1 cellular context compared by ENCODE assay signal in genomic region chr6:32127717-32128592, GRCh38.
TF ChIP-seq lines count a peak whose summit lies in the region.

ATF6B (minus strand) TSS chr6:32128246; CDS start chr6:32128207, 39 bp downstream.

TF ChIP-seq in K562, 482 proteins besides CTCF, POLR2A, EP300 and RAD21 (continued from another document and continues in another):
- TF ChIP-seq, protein P1, sequence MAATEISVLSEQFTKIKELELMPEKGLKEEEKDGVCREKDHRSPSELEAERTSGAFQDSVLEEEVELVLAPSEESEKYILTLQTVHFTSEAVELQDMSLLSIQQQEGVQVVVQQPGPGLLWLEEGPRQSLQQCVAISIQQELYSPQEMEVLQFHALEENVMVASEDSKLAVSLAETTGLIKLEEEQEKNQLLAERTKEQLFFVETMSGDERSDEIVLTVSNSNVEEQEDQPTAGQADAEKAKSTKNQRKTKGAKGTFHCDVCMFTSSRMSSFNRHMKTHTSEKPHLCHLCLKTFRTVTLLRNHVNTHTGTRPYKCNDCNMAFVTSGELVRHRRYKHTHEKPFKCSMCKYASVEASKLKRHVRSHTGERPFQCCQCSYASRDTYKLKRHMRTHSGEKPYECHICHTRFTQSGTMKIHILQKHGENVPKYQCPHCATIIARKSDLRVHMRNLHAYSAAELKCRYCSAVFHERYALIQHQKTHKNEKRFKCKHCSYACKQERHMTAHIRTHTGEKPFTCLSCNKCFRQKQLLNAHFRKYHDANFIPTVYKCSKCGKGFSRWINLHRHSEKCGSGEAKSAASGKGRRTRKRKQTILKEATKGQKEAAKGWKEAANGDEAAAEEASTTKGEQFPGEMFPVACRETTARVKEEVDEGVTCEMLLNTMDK (IDR thresholded peaks at IDR 0.05; ENCODE audit: borderline replicate concordance, insufficient read depth, low read depth, low read length, poor library complexity, severe bottlenecking) = no peak
- TF ChIP-seq HDGF (IDR thresholded peaks at IDR 0.05) = no peak
- no peak for TF ChIP-seq NR4A1 (CRISPR knock-in tag; IDR thresholded peaks at IDR 0.05)
- no peak for TF ChIP-seq NR4A1 (tag; IDR thresholded peaks at IDR 0.05)
- no peak for TF ChIP-seq GATA2 (CRISPR knock-in tag; IDR thresholded peaks at IDR 0.05)
- no peak for TF ChIP-seq ZNF239 (CRISPR knock-in tag; IDR thresholded peaks at IDR 0.05)
- no peak for TF ChIP-seq TRIM25 (IDR thresholded peaks at IDR 0.05; ENCODE audit: borderline replicate concordance)
- peak; percentile 75 for TF ChIP-seq ATF7 (IDR thresholded peaks at IDR 0.05)
- peak; percentile 23 for TF ChIP-seq CHD4 (IDR thresholded peaks at IDR 0.05; ENCODE audit: insufficient read depth, insufficient replicate concordance, low read depth, low read length, poor library complexity, severe bottlenecking)
- TF ChIP-seq PYGO2 (tag; IDR thresholded peaks at IDR 0.05) = no peak
- no peak for TF ChIP-seq MLX (CRISPR knock-in tag; conservative IDR thresholded peaks at IDR 0.05)
- no peak for TF ChIP-seq U2AF1 (optimal IDR thresholded peaks at IDR 0.05; ENCODE audit: low read depth, low read length)
- no peak; the same call in 1 of the 2 replicates for TF ChIP-seq ERF (CRISPR knock-in tag; IDR thresholded peaks at IDR 0.05)
- peak; percentile 44 for TF ChIP-seq ZFX (CRISPR knock-in tag; IDR thresholded peaks at IDR 0.05)
- TF ChIP-seq, protein P2, sequence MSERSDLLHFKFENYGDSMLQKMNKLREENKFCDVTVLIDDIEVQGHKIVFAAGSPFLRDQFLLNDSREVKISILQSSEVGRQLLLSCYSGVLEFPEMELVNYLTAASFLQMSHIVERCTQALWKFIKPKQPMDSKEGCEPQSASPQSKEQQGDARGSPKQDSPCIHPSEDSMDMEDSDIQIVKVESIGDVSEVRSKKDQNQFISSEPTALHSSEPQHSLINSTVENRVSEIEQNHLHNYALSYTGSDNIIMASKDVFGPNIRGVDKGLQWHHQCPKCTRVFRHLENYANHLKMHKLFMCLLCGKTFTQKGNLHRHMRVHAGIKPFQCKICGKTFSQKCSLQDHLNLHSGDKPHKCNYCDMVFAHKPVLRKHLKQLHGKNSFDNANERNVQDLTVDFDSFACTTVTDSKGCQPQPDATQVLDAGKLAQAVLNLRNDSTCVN (CRISPR knock-in tag; IDR thresholded peaks at IDR 0.05) = 0 out of 2 replicates have a peak, but pooled peaks have one; percentile 40
- TF ChIP-seq POU5F1 (IDR thresholded peaks at IDR 0.05; ENCODE audit: borderline replicate concordance, low read depth, low read length, partially characterized antibody) = no peak
- TF ChIP-seq, protein P3, sequence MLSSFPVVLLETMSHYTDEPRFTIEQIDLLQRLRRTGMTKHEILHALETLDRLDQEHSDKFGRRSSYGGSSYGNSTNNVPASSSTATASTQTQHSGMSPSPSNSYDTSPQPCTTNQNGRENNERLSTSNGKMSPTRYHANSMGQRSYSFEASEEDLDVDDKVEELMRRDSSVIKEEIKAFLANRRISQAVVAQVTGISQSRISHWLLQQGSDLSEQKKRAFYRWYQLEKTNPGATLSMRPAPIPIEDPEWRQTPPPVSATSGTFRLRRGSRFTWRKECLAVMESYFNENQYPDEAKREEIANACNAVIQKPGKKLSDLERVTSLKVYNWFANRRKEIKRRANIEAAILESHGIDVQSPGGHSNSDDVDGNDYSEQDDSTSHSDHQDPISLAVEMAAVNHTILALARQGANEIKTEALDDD (IDR thresholded peaks at IDR 0.05) = no peak
- TF ChIP-seq BMI1 (IDR thresholded peaks at IDR 0.05; ENCODE audit: low read length) = no peak
- 0 out of 2 replicates have a peak, but pooled peaks have one; percentile 17 for TF ChIP-seq ESRRA (IDR thresholded peaks at IDR 0.05; ENCODE audit: borderline replicate concordance, low read depth)
- TF ChIP-seq ZNF398 (CRISPR knock-in tag; IDR thresholded peaks at IDR 0.05) = no peak
- no peak for TF ChIP-seq GTF2B (IDR thresholded peaks at IDR 0.05; ENCODE audit: extremely low read depth, insufficient read length)
- TF ChIP-seq RBM25 (IDR thresholded peaks at IDR 0.05; ENCODE audit: low read depth, low read length, severe bottlenecking) = peak; percentile 72
- peak; percentile 93 for TF ChIP-seq VEZF1 (CRISPR knock-in tag; IDR thresholded peaks at IDR 0.05)
- TF ChIP-seq TBP (optimal IDR thresholded peaks at IDR 0.05; ENCODE audit: low read depth, low read length) = no peak
- TF ChIP-seq ZNF77 (CRISPR knock-in tag; IDR thresholded peaks at IDR 0.05) = no peak
- TF ChIP-seq SETDB1 (IDR thresholded peaks at IDR 0.05; ENCODE audit: low read length) = no peak
- no peak for TF ChIP-seq NCOA2 (IDR thresholded peaks at IDR 0.05; ENCODE audit: partially characterized antibody in 2 of 2)
- TF ChIP-seq SRSF3 (IDR thresholded peaks at IDR 0.05; ENCODE audit: insufficient read depth, low read length) = no peak
- TF ChIP-seq, protein P4, sequence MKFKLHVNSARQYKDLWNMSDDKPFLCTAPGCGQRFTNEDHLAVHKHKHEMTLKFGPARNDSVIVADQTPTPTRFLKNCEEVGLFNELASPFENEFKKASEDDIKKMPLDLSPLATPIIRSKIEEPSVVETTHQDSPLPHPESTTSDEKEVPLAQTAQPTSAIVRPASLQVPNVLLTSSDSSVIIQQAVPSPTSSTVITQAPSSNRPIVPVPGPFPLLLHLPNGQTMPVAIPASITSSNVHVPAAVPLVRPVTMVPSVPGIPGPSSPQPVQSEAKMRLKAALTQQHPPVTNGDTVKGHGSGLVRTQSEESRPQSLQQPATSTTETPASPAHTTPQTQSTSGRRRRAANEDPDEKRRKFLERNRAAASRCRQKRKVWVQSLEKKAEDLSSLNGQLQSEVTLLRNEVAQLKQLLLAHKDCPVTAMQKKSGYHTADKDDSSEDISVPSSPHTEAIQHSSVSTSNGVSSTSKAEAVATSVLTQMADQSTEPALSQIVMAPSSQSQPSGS (CRISPR knock-in tag; IDR thresholded peaks at IDR 0.05) = no peak
- TF ChIP-seq ZFP91 (CRISPR knock-in tag; IDR thresholded peaks at IDR 0.05) = no peak
- TF ChIP-seq ZNF197 (CRISPR knock-in tag; IDR thresholded peaks at IDR 0.05; ENCODE audit: low read depth) = no peak
- peak; percentile 83 to 84 for TF ChIP-seq FOXK2 (conservative IDR thresholded peaks at IDR 0.05 in 1 of 2, IDR thresholded peaks at IDR 0.05 in 1 of 2; ENCODE audit: low read depth in 2 of 2)
- no peak for TF ChIP-seq ZC3H11A (IDR thresholded peaks at IDR 0.05; ENCODE audit: low read depth, low read length)
- 0 out of 2 replicates have a peak, but pooled peaks have one; percentile 9 for TF ChIP-seq CXXC5 (CRISPR knock-in tag; IDR thresholded peaks at IDR 0.05)
- TF ChIP-seq, protein P5, sequence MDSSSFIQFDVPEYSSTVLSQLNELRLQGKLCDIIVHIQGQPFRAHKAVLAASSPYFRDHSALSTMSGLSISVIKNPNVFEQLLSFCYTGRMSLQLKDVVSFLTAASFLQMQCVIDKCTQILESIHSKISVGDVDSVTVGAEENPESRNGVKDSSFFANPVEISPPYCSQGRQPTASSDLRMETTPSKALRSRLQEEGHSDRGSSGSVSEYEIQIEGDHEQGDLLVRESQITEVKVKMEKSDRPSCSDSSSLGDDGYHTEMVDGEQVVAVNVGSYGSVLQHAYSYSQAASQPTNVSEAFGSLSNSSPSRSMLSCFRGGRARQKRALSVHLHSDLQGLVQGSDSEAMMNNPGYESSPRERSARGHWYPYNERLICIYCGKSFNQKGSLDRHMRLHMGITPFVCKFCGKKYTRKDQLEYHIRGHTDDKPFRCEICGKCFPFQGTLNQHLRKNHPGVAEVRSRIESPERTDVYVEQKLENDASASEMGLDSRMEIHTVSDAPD (CRISPR knock-in tag; IDR thresholded peaks at IDR 0.05) = no peak
- no peak for TF ChIP-seq PURB (CRISPR knock-in tag; IDR thresholded peaks at IDR 0.05; ENCODE audit: low read depth)
- TF ChIP-seq ZBTB9 (CRISPR knock-in tag; IDR thresholded peaks at IDR 0.05) = peak; percentile 60; the same call in 1 of the 2 replicates
- peak; percentile 93 for TF ChIP-seq C11orf30 (IDR thresholded peaks at IDR 0.05; ENCODE audit: low read depth)
- TF ChIP-seq HMG20B (CRISPR knock-in tag; IDR thresholded peaks at IDR 0.05) = no peak
- no peak for TF ChIP-seq NCOA4 (IDR thresholded peaks at IDR 0.05; ENCODE audit: partially characterized antibody)
